Comparison of ENCODE assay signal across 23 cellular contexts in the genomic region with DNA sequence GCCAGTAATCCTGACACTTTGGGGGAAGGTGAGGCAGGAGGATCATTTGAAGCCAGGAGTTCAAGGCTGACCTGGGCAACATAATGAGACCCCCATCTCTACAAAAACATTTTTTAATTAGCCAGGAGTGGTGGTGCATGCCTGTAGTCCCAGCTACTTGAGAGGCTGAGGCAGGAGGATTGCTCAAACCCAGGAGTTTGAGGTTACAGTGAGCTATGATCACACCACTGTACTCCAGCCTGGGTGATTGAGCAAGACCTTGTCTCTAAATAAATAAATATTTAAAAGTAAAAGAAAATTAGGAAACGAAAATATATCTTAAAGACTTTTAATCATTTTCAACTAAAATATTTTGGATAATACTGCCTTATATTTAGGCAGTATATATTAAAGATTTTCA.
"Had no signal": no experiment of that assay in that cellular context is flagged by ENCODE, and none has a peak within 500 bp of the region (broad histone marks: within the 10 kb centered on the region; RNA-seq: fewer than 3 reads in every experiment).

No MANE protein-coding gene starts in this region.

- H3K27ac ChIP-seq: brain microvascular endothelial cell had no signal

- DNase-seq: activated CD4-positive, alpha-beta T cell treated with anti-CD3 and anti-CD28 coated beads for 4 hours; activated CD8-positive, alpha-beta memory T cell treated with anti-CD3 and anti-CD28 coated beads, Interleukin-2, amount 50 U/mL, for 48 hours; activated gamma-delta T cell; activated T-cell treated with anti-CD3 and anti-CD28 coated beads, Interleukin-2, amount 50 U/mL, for 72 hours; anterior cingulate cortex; brain microvascular endothelial cell; effector memory CD4-positive, alpha-beta T cell; hippocampal formation; mesendoderm; nucleus accumbens; right cardiac atrium; small intestine; stimulated activated CD4-positive, alpha-beta T cell treated with anti-CD3 and anti-CD28 coated beads, Interleukin-4, amount 100 ng/mL, for 24 hours; stimulated activated naive CD8-positive, alpha-beta T cell treated with anti-CD3 and anti-CD28 coated beads, Interleukin-15, amount 100 ng/mL, for 72 hours had no signal

- H3K4me3 Mint-ChIP-seq: activated T-cell treated with anti-CD3 and anti-CD28 coated beads, Interleukin-2, amount 50 U/mL, for 72 hours; central memory CD8-positive, alpha-beta T cell; dendritic cell treated with granulocyte-macrophage colony-stimulating factor and Interleukin-4, amounts not matched to agents 40 ng/mL and 50 ng/mL, for 4 days; nephron; stimulated activated naive CD8-positive, alpha-beta T cell treated with anti-CD3 and anti-CD28 coated beads, Interleukin-15, amount 100 ng/mL, for 72 hours; T-helper 1 cell treated with Interleukin-12 subunit alpha and Interleukin-12 subunit beta and Interleukin-4 antibody, amounts not matched to agents 30 μg/mL and 1 μg/mL, for 36 hours; type B pancreatic cell; WTC11 had no signal

- H3K9me3 Mint-ChIP-seq: activated naive CD4-positive, alpha-beta T cell treated with anti-CD3 and anti-CD28 coated beads, Interleukin-2, amount 50 U/mL, for 72 hours; activated T-cell treated with anti-CD3 and anti-CD28 coated beads, Interleukin-2, amount 50 U/mL, for 72 hours; central memory CD8-positive, alpha-beta T cell; dendritic cell treated with granulocyte-macrophage colony-stimulating factor and Interleukin-4, amounts not matched to agents 40 ng/mL and 50 ng/mL, for 4 days; nephron; stimulated activated naive CD8-positive, alpha-beta T cell treated with anti-CD3 and anti-CD28 coated beads, Interleukin-15, amount 100 ng/mL, for 72 hours; T-helper 1 cell treated with Interleukin-12 subunit alpha and Interleukin-12 subunit beta and Interleukin-4 antibody, amounts not matched to agents 30 μg/mL and 1 μg/mL, for 36 hours; type B pancreatic cell; WTC11 had no signal

- ATAC-seq: activated naive CD4-positive, alpha-beta T cell treated with anti-CD3 and anti-CD28 coated beads, Interleukin-2, amount 50 U/mL, for 72 hours; activated T-cell treated with anti-CD3 and anti-CD28 coated beads, Interleukin-2, amount 50 U/mL, for 72 hours; right cardiac atrium; SK-N-SH treated with all-trans-retinoic acid at 6 μM for 48 hours; stimulated activated naive CD8-positive, alpha-beta T cell treated with anti-CD3 and anti-CD28 coated beads, Interleukin-15, amount 100 ng/mL, for 72 hours; WTC11 had no signal

- H3K27ac Mint-ChIP-seq: activated naive CD4-positive, alpha-beta T cell treated with anti-CD3 and anti-CD28 coated beads, Interleukin-2, amount 50 U/mL, for 72 hours; activated T-cell treated with anti-CD3 and anti-CD28 coated beads, Interleukin-2, amount 50 U/mL, for 72 hours; dendritic cell treated with granulocyte-macrophage colony-stimulating factor and Interleukin-4, amounts not matched to agents 40 ng/mL and 50 ng/mL, for 4 days; nephron; progenitor cell of endocrine pancreas; stimulated activated naive CD8-positive, alpha-beta T cell treated with anti-CD3 and anti-CD28 coated beads, Interleukin-15, amount 100 ng/mL, for 72 hours; T-helper 1 cell treated with Interleukin-12 subunit alpha and Interleukin-12 subunit beta and Interleukin-4 antibody, amounts not matched to agents 30 μg/mL and 1 μg/mL, for 36 hours; type B pancreatic cell; WTC11 had no signal

- H3K27me3 ChIP-seq: brain microvascular endothelial cell had no signal

- H3K27me3 Mint-ChIP-seq: central memory CD8-positive, alpha-beta T cell; dendritic cell treated with granulocyte-macrophage colony-stimulating factor and Interleukin-4, amounts not matched to agents 40 ng/mL and 50 ng/mL, for 4 days; progenitor cell of endocrine pancreas; stimulated activated naive CD8-positive, alpha-beta T cell treated with anti-CD3 and anti-CD28 coated beads, Interleukin-15, amount 100 ng/mL, for 72 hours; type B pancreatic cell had no signal

- H3K36me3 Mint-ChIP-seq: activated naive CD4-positive, alpha-beta T cell treated with anti-CD3 and anti-CD28 coated beads, Interleukin-2, amount 50 U/mL, for 72 hours had no signal
